In genomic region chr14:73457050-73457934, GRCh38 we compare ENCODE assay signal across 7 cellular contexts. TPM values are rescaled to one million over a fixed set of nuclear protein-coding genes. Genes with fewer than 3 reads are reported as not detected.
DNase-seq lines count a peak whose midpoint lies in the region; ATAC-seq and TF ChIP-seq lines count a peak whose summit lies in the region.

No MANE protein-coding gene starts in this region.

- peaks cover 6% of the 10 kb centered on the region for H3K36me3 Mint-ChIP-seq in activated naive CD4-positive, alpha-beta T cell treated with anti-CD3 and anti-CD28 coated beads, Interleukin-2, amount 10 ng/mL, durations not matched to agents 7 days and 5 days

- H3K4me3 Mint-ChIP-seq in activated naive CD4-positive, alpha-beta T cell treated with anti-CD3 and anti-CD28 coated beads, Interleukin-2, amount 10 ng/mL, durations not matched to agents 7 days and 5 days: peak overlapping the region; percentile 97

- H3K27ac ChIP-seq in ovary: peak overlapping the region in 1 of 2 donors; percentile 72

- H3K27me3 Mint-ChIP-seq in activated naive CD4-positive, alpha-beta T cell treated with anti-CD3 and anti-CD28 coated beads, Interleukin-2, amount 10 ng/mL, durations not matched to agents 7 days and 5 days: peaks cover 15% of the 10 kb centered on the region

- no peak for DNase-seq in GM12864 (ENCODE audit: low read depth)
- peak; percentile 46 for DNase-seq in NB4 (ENCODE audit: low read depth)
- DNase-seq in activated naive CD4-positive, alpha-beta T cell treated with anti-CD3 and anti-CD28 coated beads, Interleukin-2, amount 10 ng/mL, durations not matched to agents 7 days and 5 days: peak; percentile 49
- DNase-seq in Right ventricle myocardium superior: peak; percentile 54
- DNase-seq in ovary: peak in 2 of 5 donors; percentile 27 to 33
- no peak for DNase-seq in ecto neural progenitor cell (ENCODE audit: low spot score)

- H3K27me3 ChIP-seq in ovary: no peaks in the 10 kb centered on the region

- H3K9me3 ChIP-seq in ovary: no peaks in the 10 kb centered on the region

- TF ChIP-seq EP300 in ovary (IDR thresholded peaks at IDR 0.05): no peak

- no peak for TF ChIP-seq CTCF in GM12864 (IDR thresholded peaks at IDR 0.05; ENCODE audit: low read depth, low read length, missing control alignments)
- TF ChIP-seq CTCF in NB4 (IDR thresholded peaks at IDR 0.05; ENCODE audit: low read depth, low read length): no peak
- no peak for TF ChIP-seq CTCF in ovary (IDR thresholded peaks at IDR 0.05)

- TF ChIP-seq POLR2A in NB4 (IDR thresholded peaks at IDR 0.05; ENCODE audit: extremely low read depth, insufficient read length) (no peak), ovary (IDR thresholded peaks at IDR 0.05) (no peak)

- H3K9me3 Mint-ChIP-seq in activated naive CD4-positive, alpha-beta T cell treated with anti-CD3 and anti-CD28 coated beads, Interleukin-2, amount 10 ng/mL, durations not matched to agents 7 days and 5 days: no peaks in the 10 kb centered on the region

- H3K4me1 Mint-ChIP-seq in activated naive CD4-positive, alpha-beta T cell treated with anti-CD3 and anti-CD28 coated beads, Interleukin-2, amount 10 ng/mL, durations not matched to agents 7 days and 5 days: peaks cover 45% of the 10 kb centered on the region

- peaks cover 8% of the 10 kb centered on the region for H3K4me1 ChIP-seq in ovary (ENCODE audit: insufficient read depth)

- H3K36me3 ChIP-seq in ovary: no peaks in the 10 kb centered on the region

- intact Hi-C loops in Right ventricle myocardium superior (cut with DNase I) (no loop called here), ovary (cut with DNase I) (no loop called here)

- CTCF ChIA-PET in activated naive CD4-positive, alpha-beta T cell treated with anti-CD3 and anti-CD28 coated beads, Interleukin-2, amount 10 ng/mL, durations not matched to agents 7 days and 5 days (lab: Charles Lee): interaction anchor here (0.9 to 1.8 kb wide), 3 partner anchors 15 to 284 kb away, joined by 3 to 9 read pairs (median 4); no protein-coding TSS in a partner anchor

- peak overlapping the region; percentile 59 for H3K27ac Mint-ChIP-seq in activated naive CD4-positive, alpha-beta T cell treated with anti-CD3 and anti-CD28 coated beads, Interleukin-2, amount 10 ng/mL, durations not matched to agents 7 days and 5 days

- no peak for ATAC-seq in Right ventricle myocardium superior (ENCODE audit: poor library complexity)
- ATAC-seq in GM21723 (IDR thresholded peaks at IDR 0.05; ENCODE audit: unreplicated experiment): no peak

- WGBS in ovary, 3 donors: 2% methylated on average over 25 of the region's 25 CpGs

- H3K4me3 ChIP-seq in GM12864 (ENCODE audit: low read depth, low read length): peak overlapping the region; percentile 97
- H3K4me3 ChIP-seq in NB4 (ENCODE audit: low read depth, low read length): peak overlapping the region; percentile 75
- peak overlapping the region; percentile 87 for H3K4me3 ChIP-seq in ovary

RNA-seq across cellular contexts. Expression of gene NUMB, which starts 1.1 kb away (rescaled TPM):
- total RNA-seq in Right ventricle myocardium superior (37.2 TPM), ovary (10 to 100 TPM; 35.4 to 70.6 (median 67.6) TPM)
- 10 to 100 TPM; 32.9 to 78.2 TPM for polyA plus RNA-seq in ovary

RNA-seq across cellular contexts. Expression of gene RIOX1, which starts 33.4 kb away (rescaled TPM):
- 7.1 TPM for total RNA-seq in Right ventricle myocardium superior
- total RNA-seq in ovary: 10 to 100 TPM; 10.6 to 16.2 (median 13.7) TPM
- polyA plus RNA-seq in ovary: 1 to 10 TPM; 4.4 to 6.8 TPM

Comparison
In these comparisons a context has a peak if more than half of its experiments do, and no peak if none do; other contexts are left out.
1. DNase-seq: peak in NB4 (single experiment), activated naive CD4-positive, alpha-beta T cell treated with anti-CD3 and anti-CD28 coated beads, Interleukin-2, amount 10 ng/mL, durations not matched to agents 7 days and 5 days (single experiment) and Right ventricle myocardium superior (single experiment); none in GM12864 (single experiment) and ecto neural progenitor cell (single experiment).
2. Peak in every context shown above with its lines, with median percentiles within 50 percentile points of each other: H3K4me3 ChIP-seq.